In the genomic region with DNA sequence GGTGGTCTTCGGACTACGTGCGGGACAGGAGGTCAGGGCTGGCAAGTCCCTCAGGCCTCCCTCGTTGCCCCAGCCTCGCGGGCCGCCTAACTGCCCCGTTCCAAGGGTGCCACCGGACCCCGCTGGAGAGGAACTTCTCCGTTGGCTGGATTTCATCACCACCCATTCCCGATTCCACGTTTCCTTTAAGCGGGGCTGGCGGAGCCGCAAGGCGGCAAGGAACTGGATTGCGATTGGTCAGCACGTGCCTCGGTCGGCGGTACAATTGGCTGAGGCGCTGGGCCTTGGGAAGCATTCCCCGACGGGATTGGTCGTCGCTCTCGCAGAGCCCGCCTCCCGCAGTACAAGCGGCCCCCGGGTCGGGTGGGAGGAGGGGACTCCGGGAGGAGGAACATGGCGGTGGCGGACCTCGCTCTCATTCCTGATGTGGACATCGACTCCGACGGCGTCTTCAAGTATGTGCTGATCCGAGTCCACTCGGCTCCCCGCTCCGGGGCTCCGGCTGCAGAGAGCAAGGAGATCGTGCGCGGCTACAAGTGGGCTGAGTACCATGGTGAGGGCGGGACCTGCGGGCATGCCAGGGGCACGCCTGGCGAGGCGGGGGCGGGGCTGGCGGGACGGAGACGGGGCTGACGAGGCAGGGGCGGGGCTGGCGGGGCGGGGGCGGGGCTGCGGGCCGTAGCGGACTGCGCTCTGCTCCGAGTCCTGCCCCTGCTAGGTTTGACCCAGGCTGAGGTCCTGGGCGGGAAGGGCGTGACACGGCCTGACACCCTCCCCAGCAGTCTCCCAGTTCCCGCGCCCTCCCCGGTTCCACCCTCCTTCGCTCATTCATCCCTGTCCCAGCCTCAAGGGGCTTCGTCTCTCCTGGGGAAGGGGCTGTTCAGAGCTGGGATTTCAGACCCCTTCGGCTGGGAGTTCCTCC, we compare ENCODE assay signal across 8 cellular contexts. TPM values are rescaled to one million over a fixed set of nuclear protein-coding genes. Genes with fewer than 3 reads are reported as not detected.
DNase-seq lines count a peak whose midpoint lies in the region; ATAC-seq, FAIRE-seq and TF ChIP-seq lines count a peak whose summit lies in the region.

A gene (plus strand): TSS at position 372 of the 922 bp plus-strand sequence. CDS start 22 bp downstream, at position 394.

- H3K27me3 ChIP-seq in adipocyte (replicated peaks; ENCODE audit: control insufficient read depth, insufficient read depth, low read length) (no peaks in the 10 kb centered on the region), pancreas (no peaks in the 10 kb centered on the region), tibial artery (peaks cover 0 to 28% of the 10 kb centered on the region in 2 donors)

- ATAC-seq in HG02798 (IDR thresholded peaks at IDR 0.05; ENCODE audit: poor library complexity, unreplicated experiment) (peak; percentile 84), Right ventricle myocardium superior (ENCODE audit: poor library complexity) (peak; percentile 83), pancreas (peak; percentile 80 to 90 (median 82))

- DNase-seq in NCI-H1436 (lab: John Stamatoyannopoulos, UW) (peak; percentile 99), T follicular helper cell (ENCODE audit: low read depth) (peak; percentile 94), adipocyte (ENCODE audit: low read depth) (peak; percentile 100), Right ventricle myocardium superior (peak; percentile 99), pancreas (peak; percentile 96 to 100 (median 99)), tibial artery (peak; percentile 98 to 99)

- H3K9ac ChIP-seq in adipocyte (ENCODE audit: low read length) = peak within 1 kb of the TSS; percentile 96

- no peaks in the 10 kb centered on the region for H3K9me3 ChIP-seq in adipocyte (ENCODE audit: control insufficient read depth, low read length)
- no peaks in the 10 kb centered on the region for H3K9me3 ChIP-seq in pancreas
- H3K9me3 ChIP-seq in tibial artery = no peaks in the 10 kb centered on the region

- H3K4me1 ChIP-seq in adipocyte (ENCODE audit: control insufficient read depth, insufficient read depth, low read length) = peaks cover 8% of the 10 kb centered on the region
- H3K4me1 ChIP-seq in pancreas = peaks cover 24 to 25% (median 24%) of the 10 kb centered on the region in 3 donors
- H3K4me1 ChIP-seq in tibial artery = peaks cover 0 to 57% (median 39%) of the 10 kb centered on the region in 4 donors

- peak within 1 kb of the TSS; percentile 78 for H3K4me3 ChIP-seq in GM12875 (ENCODE audit: low read depth, low read length)
- H3K4me3 ChIP-seq in adipocyte (ENCODE audit: low read length) = peak within 1 kb of the TSS; percentile 97
- H3K4me3 ChIP-seq in pancreas = peak within 1 kb of the TSS; percentile 66 to 94 (median 90)
- peak within 1 kb of the TSS; percentile 70 to 94 for H3K4me3 ChIP-seq in tibial artery

- 0 to 1% methylated on average over 60 to 77 of the region's 77 CpGs for WGBS in pancreas, 2 donors

- intact Hi-C loops in Right ventricle myocardium superior (cut with DNase I) (loop anchor here (5.0 kb wide), 1 partner anchor 93 kb away; a partner anchor contains a TSS), pancreas (cut with DNase I) (loop anchor here in 2 of 3 donors (10.0 kb wide), 2 partner anchors 54 to 96 kb away; a partner anchor contains a TSS), tibial artery (cut with DNase I; ENCODE audit: low total_unique reads) (loop anchor here (2.0 kb wide), 1 partner anchor 96 kb away; a partner anchor contains a TSS)

- peak; percentile 94 for FAIRE-seq in pancreas (lab: Jason Lieb, UNC)

- no peak for TF ChIP-seq CTCF in GM12875 (IDR thresholded peaks at IDR 0.05; ENCODE audit: borderline replicate concordance, insufficient read depth, low read depth, low read length)
- no peak for TF ChIP-seq CTCF in pancreas (IDR thresholded peaks at IDR 0.05)
- TF ChIP-seq CTCF in tibial artery (IDR thresholded peaks at IDR 0.05) = no peak

- H3K36me3 ChIP-seq in adipocyte (ENCODE audit: control insufficient read depth, insufficient read depth, low read length, severe bottlenecking) (peaks cover 6% of the 10 kb centered on the region), pancreas (peaks cover 0 to 10% (median 0%) of the 10 kb centered on the region in 3 donors), tibial artery (peaks cover 0 to 14% (median 10%) of the 10 kb centered on the region in 3 donors)

- H3K27ac ChIP-seq in pancreas (peak within 1 kb of the TSS; percentile 74 to 93 (median 90)), tibial artery (peak within 1 kb of the TSS; percentile 92 to 96)

RNA-seq across cellular contexts. Expression of the gene that starts here (rescaled TPM):
- 345 TPM for total RNA-seq in Right ventricle myocardium superior
- 10 to 100 TPM; 75.2 to 95.5 (median 79.0) TPM for total RNA-seq in pancreas
- 100 to 1,000 TPM; 180 to 189 TPM for polyA plus RNA-seq in pancreas

Comparison
In these comparisons a context has a peak if more than half of its experiments do, and no peak if none do; other contexts are left out.
1. Peak in every context shown above with its lines: DNase-seq, ATAC-seq, H3K4me3 ChIP-seq and H3K27ac ChIP-seq.